ENCODE assay signal across 34 cellular contexts in the genomic region with DNA sequence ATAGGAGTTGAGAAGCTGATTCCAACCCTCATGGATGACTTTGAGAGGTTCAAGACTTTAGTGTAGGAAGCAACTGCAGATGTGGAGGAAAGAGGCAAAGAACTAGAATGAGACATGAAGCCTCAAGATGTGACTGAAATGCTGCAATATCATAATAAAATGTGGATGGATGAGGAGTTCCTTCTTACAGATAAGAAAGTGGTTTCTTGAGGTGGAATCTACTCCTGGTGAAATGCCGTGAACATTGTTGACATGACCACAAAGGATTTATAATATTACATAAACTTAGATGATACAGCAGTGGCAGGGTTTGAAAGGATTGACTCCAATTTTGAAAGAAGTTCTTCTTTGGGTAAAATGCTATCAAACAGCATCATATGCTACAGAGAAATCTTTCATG.
"Had no signal": no experiment of that assay in that cellular context is flagged by ENCODE, and none has a peak within 500 bp of the region (broad histone marks: within the 10 kb centered on the region; RNA-seq: fewer than 3 reads in every experiment).

No MANE protein-coding gene starts in this region.

- DNase-seq: activated effector memory CD4-positive, alpha-beta T cell treated with anti-CD3 and anti-CD28 coated beads, Interleukin-2, amount 50 U/mL, for 16 hours; activated effector memory CD4-positive, alpha-beta T cell treated with Interleukin-2 at 50 U/mL for 16 hours; activated gamma-delta T cell; activated gamma-delta T cell treated with Interleukin-2 at 50 U/mL for 16 hours; activated naive CD4-positive, alpha-beta T cell; activated naive CD4-positive, alpha-beta T cell treated with anti-CD3 and anti-CD28 coated beads for 36 hours; activated naive CD4-positive, alpha-beta T cell treated with anti-CD3 and anti-CD28 coated beads, Interleukin-2, amount 10 ng/mL, durations not matched to agents 7 days and 5 days; activated naive CD4-positive, alpha-beta T cell treated with anti-CD3 and anti-CD28 coated beads, Interleukin-2, amount 50 U/mL, for 16 hours; activated naive CD4-positive, alpha-beta T cell treated with Interleukin-2 at 50 U/mL for 16 hours; activated naive CD8-positive, alpha-beta T cell treated with anti-CD3 and anti-CD28 coated beads for 36 hours; activated naive CD8-positive, alpha-beta T cell treated with anti-CD3 and anti-CD28 coated beads, Interleukin-2, amount 10 ng/mL, durations not matched to agents 7 days and 5 days; activated naive CD8-positive, alpha-beta T cell treated with anti-CD3 and anti-CD28 coated beads, Interleukin-2, amount 50 U/mL, for 24 hours; activated T-cell treated with anti-CD3 and anti-CD28 coated beads, Interleukin-2, amount 50 U/mL, for 1 hour; activated T-cell treated with anti-CD3 and anti-CD28 coated beads, Interleukin-2, amount 50 U/mL, for 24 hours; activated T-cell treated with anti-CD3 and anti-CD28 coated beads, Interleukin-2, amount 50 U/mL, for 4 hours; activated T-cell treated with anti-CD3 and anti-CD28 coated beads, Interleukin-2, amount 50 U/mL, for 48 hours; activated T-cell treated with anti-CD3 and anti-CD28 coated beads, Interleukin-2, amount 50 U/mL, for 72 hours; adrenal gland; amniotic stem cell; amygdala; anterior cingulate cortex; aorta; body of pancreas; brain microvascular endothelial cell; caudate nucleus; central memory CD4-positive, alpha-beta T cell; cerebellar nuclear complex had no signal

- H3K27ac ChIP-seq: adrenal gland, ascending aorta, body of pancreas, brain microvascular endothelial cell, breast epithelium, cardiac muscle cell had no signal

- H3K4me3 ChIP-seq: adrenal gland, ascending aorta, body of pancreas, breast epithelium, cardiac muscle cell had no signal

- FAIRE-seq: astrocyte, bronchial epithelial cell had no signal

- H3K27me3 ChIP-seq: adrenal gland, ascending aorta, body of pancreas, brain microvascular endothelial cell, breast epithelium, cardiac muscle cell had no signal

- H3K4me1 ChIP-seq: ascending aorta, breast epithelium had no signal

- ATAC-seq: activated naive CD4-positive, alpha-beta T cell treated with anti-CD3 and anti-CD28 coated beads, Interleukin-2, amount 50 U/mL, for 72 hours; activated naive CD8-positive, alpha-beta T cell treated with anti-CD3 and anti-CD28 coated beads, Interleukin-2, amount 50 U/mL, for 24 hours; activated T-cell treated with anti-CD3 and anti-CD28 coated beads, Interleukin-2, amount 50 U/mL, for 4 hours; activated T-cell treated with anti-CD3 and anti-CD28 coated beads, Interleukin-2, amount 50 U/mL, for 72 hours; activated T-helper 17 cell treated with anti-CD3 and anti-CD28 coated beads, Interleukin-2, amount 50 U/mL, for 72 hours; body of pancreas had no signal

- H3K9me3 ChIP-seq: adrenal gland, ascending aorta, body of pancreas, breast epithelium had no signal
